2 cellular contexts compared by ENCODE assay signal in the genomic region with DNA sequence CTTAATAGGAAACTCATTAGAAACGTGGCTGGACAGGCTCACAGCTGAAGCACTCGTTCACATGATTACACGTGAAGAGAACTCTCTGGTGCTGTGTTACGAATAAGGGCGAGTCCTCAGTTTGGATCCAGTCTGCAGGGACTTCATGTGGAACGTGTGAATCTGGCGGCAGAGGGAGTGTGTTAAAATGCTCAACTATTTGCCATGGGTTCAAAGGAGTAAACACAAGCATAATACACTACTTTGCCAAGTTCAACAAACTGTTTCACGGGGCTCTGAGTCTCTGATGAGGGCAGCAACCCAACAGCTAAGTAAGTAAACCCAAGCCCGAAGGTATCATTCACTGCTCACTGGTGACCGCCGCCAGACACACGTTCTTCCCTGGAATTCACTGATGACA.
TF ChIP-seq lines count a peak whose summit lies in the region.

No MANE protein-coding gene starts in this region.

TF ChIP-seq in liver, 16 proteins besides CTCF, POLR2A, EP300 and RAD21:
- TF ChIP-seq FOXA2 (IDR thresholded peaks at IDR 0.05) (peak; percentile 94), HNF4A (conservative IDR thresholded peaks at IDR 0.05) (peak; percentile 67 to 83), FOXA1 (IDR thresholded peaks at IDR 0.05) (peak; percentile 89), REST (IDR thresholded peaks at IDR 0.05) (peak; percentile 83), GABPA (IDR thresholded peaks at IDR 0.05 in 1 of 2, conservative IDR thresholded peaks at IDR 0.05 in 1 of 2) (no peak), MAX (IDR thresholded peaks at IDR 0.05) (peak; percentile 79), NR2F2 (IDR thresholded peaks at IDR 0.05) (peak; percentile 3), YY1 (IDR thresholded peaks at IDR 0.05) (peak; percentile 63), JUND (IDR thresholded peaks at IDR 0.05) (peak; percentile 18 to 77), HNF4G (IDR thresholded peaks at IDR 0.05) (no peak), RXRA (IDR thresholded peaks at IDR 0.05) (peak; percentile 77 to 94), TAF1 (conservative IDR thresholded peaks at IDR 0.05) (peak; percentile 43), SP1 (IDR thresholded peaks at IDR 0.05) (peak; percentile 61), ZBTB33 (IDR thresholded peaks at IDR 0.05) (peak; percentile 65), EGR1 (IDR thresholded peaks at IDR 0.05; ENCODE audit: low read depth in 2 of 2) (peak in 1 of 2 donors; percentile 11)
- TF ChIP-seq, protein P1, sequence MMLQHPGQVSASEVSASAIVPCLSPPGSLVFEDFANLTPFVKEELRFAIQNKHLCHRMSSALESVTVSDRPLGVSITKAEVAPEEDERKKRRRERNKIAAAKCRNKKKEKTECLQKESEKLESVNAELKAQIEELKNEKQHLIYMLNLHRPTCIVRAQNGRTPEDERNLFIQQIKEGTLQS (IDR thresholded peaks at IDR 0.05), result no peak

TF ChIP-seq in HepG2, 621 proteins besides CTCF, POLR2A, EP300 and RAD21:
- TF ChIP-seq KAT7 (CRISPR knock-in tag; IDR thresholded peaks at IDR 0.05; ENCODE audit: borderline replicate concordance) (no peak), ZNF766 (CRISPR knock-in tag; IDR thresholded peaks at IDR 0.05; ENCODE audit: borderline replicate concordance) (no peak), FOSL1 (CRISPR knock-in tag; IDR thresholded peaks at IDR 0.05; ENCODE audit: borderline replicate concordance) (no peak), IRF2 (CRISPR knock-in tag; IDR thresholded peaks at IDR 0.05) (no peak), ELF1 (CRISPR knock-in tag; IDR thresholded peaks at IDR 0.05) (no peak), HNRNPH1 (optimal IDR thresholded peaks at IDR 0.05; ENCODE audit: low read depth, low read length) (no peak), ZNF570 (CRISPR knock-in tag; IDR thresholded peaks at IDR 0.05; ENCODE audit: borderline replicate concordance) (no peak)
- TF ChIP-seq, protein P2, sequence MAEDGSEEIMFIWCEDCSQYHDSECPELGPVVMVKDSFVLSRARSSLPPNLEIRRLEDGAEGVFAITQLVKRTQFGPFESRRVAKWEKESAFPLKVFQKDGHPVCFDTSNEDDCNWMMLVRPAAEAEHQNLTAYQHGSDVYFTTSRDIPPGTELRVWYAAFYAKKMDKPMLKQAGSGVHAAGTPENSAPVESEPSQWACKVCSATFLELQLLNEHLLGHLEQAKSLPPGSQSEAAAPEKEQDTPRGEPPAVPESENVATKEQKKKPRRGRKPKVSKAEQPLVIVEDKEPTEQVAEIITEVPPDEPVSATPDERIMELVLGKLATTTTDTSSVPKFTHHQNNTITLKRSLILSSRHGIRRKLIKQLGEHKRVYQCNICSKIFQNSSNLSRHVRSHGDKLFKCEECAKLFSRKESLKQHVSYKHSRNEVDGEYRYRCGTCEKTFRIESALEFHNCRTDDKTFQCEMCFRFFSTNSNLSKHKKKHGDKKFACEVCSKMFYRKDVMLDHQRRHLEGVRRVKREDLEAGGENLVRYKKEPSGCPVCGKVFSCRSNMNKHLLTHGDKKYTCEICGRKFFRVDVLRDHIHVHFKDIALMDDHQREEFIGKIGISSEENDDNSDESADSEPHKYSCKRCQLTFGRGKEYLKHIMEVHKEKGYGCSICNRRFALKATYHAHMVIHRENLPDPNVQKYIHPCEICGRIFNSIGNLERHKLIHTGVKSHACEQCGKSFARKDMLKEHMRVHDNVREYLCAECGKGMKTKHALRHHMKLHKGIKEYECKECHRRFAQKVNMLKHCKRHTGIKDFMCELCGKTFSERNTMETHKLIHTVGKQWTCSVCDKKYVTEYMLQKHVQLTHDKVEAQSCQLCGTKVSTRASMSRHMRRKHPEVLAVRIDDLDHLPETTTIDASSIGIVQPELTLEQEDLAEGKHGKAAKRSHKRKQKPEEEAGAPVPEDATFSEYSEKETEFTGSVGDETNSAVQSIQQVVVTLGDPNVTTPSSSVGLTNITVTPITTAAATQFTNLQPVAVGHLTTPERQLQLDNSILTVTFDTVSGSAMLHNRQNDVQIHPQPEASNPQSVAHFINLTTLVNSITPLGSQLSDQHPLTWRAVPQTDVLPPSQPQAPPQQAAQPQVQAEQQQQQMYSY (CRISPR knock-in tag; IDR thresholded peaks at IDR 0.05), result no peak
